ENCODE assay signal across 17 cellular contexts in genomic region chr5:178067705-178068104, GRCh38. TPM values are rescaled to one million over a fixed set of nuclear protein-coding genes. Genes with fewer than 3 reads are reported as not detected.
A peak's percentile ranks its signal among the peaks of the same experiment; 100 is the strongest.
DNase-seq lines count a peak whose midpoint lies in the region; ATAC-seq and TF ChIP-seq lines count a peak whose summit lies in the region.
"Had no signal": no experiment of that assay in that cellular context is flagged by ENCODE, and none has a peak within 500 bp of the region (broad histone marks: within the 10 kb centered on the region; RNA-seq: fewer than 3 reads in every experiment).

No MANE protein-coding gene starts in this region.

- H3K4me2 ChIP-seq in neural progenitor cell: no peak overlapping the region

- H3K9me3 ChIP-seq in neural progenitor cell (ENCODE audit: low read depth) (no peaks in the 10 kb centered on the region), left ventricle myocardium inferior (replicated peaks) (no peaks in the 10 kb centered on the region)
- H3K9me3 ChIP-seq: SJSA1 had no signal

- DNase-seq in DMS 273 (lab: John Stamatoyannopoulos, UW; ENCODE audit: unreplicated experiment): peak; percentile 50
- no peak for DNase-seq in DMS 273 treated with DMSO at 0.1 percent for 48 hours (lab: John Stamatoyannopoulos, UW)
- DNase-seq in HEK293T (ENCODE audit: extremely low spot score): no peak
- DNase-seq in neural progenitor cell (ENCODE audit: low spot score): no peak
- no peak for DNase-seq in activated naive CD4-positive, alpha-beta T cell treated with anti-CD3 and anti-CD28 coated beads, Interleukin-2, amount 50 U/mL, for 72 hours (ENCODE audit: low spot score in 2 of 2)
- DNase-seq in left ventricle myocardium inferior: no peak
- DNase-seq: AML-193; CD4-positive, CD25-positive, alpha-beta regulatory T cell; HFFc6; PC-3; SW 1271 had no signal

- ATAC-seq in GM19463 (IDR thresholded peaks at IDR 0.05; ENCODE audit: unreplicated experiment): no peak
- no peak for ATAC-seq in activated naive CD4-positive, alpha-beta T cell treated with anti-CD3 and anti-CD28 coated beads, Interleukin-2, amount 50 U/mL, for 72 hours
- ATAC-seq: K562, PC-3 had no signal

- peak overlapping the region in 3 of 5 experiments; percentile 45 to 69 (median 59) for H3K27ac Mint-ChIP-seq in brain
- H3K27ac Mint-ChIP-seq in neural progenitor cell: peak overlapping the region; percentile 26
- H3K27ac Mint-ChIP-seq in activated naive CD4-positive, alpha-beta T cell treated with anti-CD3 and anti-CD28 coated beads, Interleukin-2, amount 50 U/mL, for 72 hours: no peak overlapping the region
- H3K27ac Mint-ChIP-seq: CD4-positive, CD25-positive, alpha-beta regulatory T cell; HFFc6 had no signal

- H3K4me1 ChIP-seq in neural progenitor cell: peaks cover 8% of the 10 kb centered on the region
- no peaks in the 10 kb centered on the region for H3K4me1 ChIP-seq in left ventricle myocardium inferior
- H3K4me1 ChIP-seq: SJSA1 had no signal

- H3K9ac ChIP-seq in neural progenitor cell: no peak overlapping the region

- no peaks in the 10 kb centered on the region for H3K79me2 ChIP-seq in neural progenitor cell (ENCODE audit: low read depth)

- POLR2A ChIA-PET in HEK293T (lab: Yijun Ruan, JAX): no interaction called here

- CTCF ChIA-PET in HEK293T (lab: Yijun Ruan, JAX): interaction anchor here (0.6 to 1.0 kb wide), 3 partner anchors 8 to 578 kb away, joined by 3 to 4 read pairs (median 3); no protein-coding TSS in a partner anchor

- no peak for TF ChIP-seq CTCF in brain (conservative IDR thresholded peaks at IDR 0.05)
- TF ChIP-seq CTCF in neural progenitor cell (IDR thresholded peaks at IDR 0.05): no peak
- no peak for TF ChIP-seq CTCF in left ventricle myocardium inferior (IDR thresholded peaks at IDR 0.05; ENCODE audit: borderline replicate concordance)

- no peaks in the 10 kb centered on the region for H3K36me3 ChIP-seq in neural progenitor cell
- H3K36me3 ChIP-seq in left ventricle myocardium inferior: no peaks in the 10 kb centered on the region
- H3K36me3 ChIP-seq: SJSA1 had no signal

- H3F3A ChIP-seq in neural progenitor cell (ENCODE audit: low read depth): peaks cover 4% of the 10 kb centered on the region

- H3K27me3 ChIP-seq in neural progenitor cell: no peaks in the 10 kb centered on the region
- peaks cover 62% of the 10 kb centered on the region for H3K27me3 ChIP-seq in left ventricle myocardium inferior (ENCODE audit: low read depth)

- intact Hi-C loops in left ventricle myocardium inferior (cut with micrococcal nuclease): no loop called here

- no peak overlapping the region for H2AFZ ChIP-seq in neural progenitor cell (replicated peaks)

- no peaks in the 10 kb centered on the region for H3K36me3 Mint-ChIP-seq in brain
- H3K36me3 Mint-ChIP-seq in neural progenitor cell: no peaks in the 10 kb centered on the region
- H3K36me3 Mint-ChIP-seq in activated naive CD4-positive, alpha-beta T cell treated with anti-CD3 and anti-CD28 coated beads, Interleukin-2, amount 50 U/mL, for 72 hours: no peaks in the 10 kb centered on the region
- H3K36me3 Mint-ChIP-seq: CD4-positive, CD25-positive, alpha-beta regulatory T cell had no signal

- H3K4me3 Mint-ChIP-seq in brain (no peak overlapping the region), neural progenitor cell (no peak overlapping the region)
- H3K4me3 Mint-ChIP-seq: CD4-positive, CD25-positive, alpha-beta regulatory T cell; HFFc6 had no signal

- H3K9me3 Mint-ChIP-seq in brain (no peaks in the 10 kb centered on the region), neural progenitor cell (no peaks in the 10 kb centered on the region)
- H3K9me3 Mint-ChIP-seq in activated naive CD4-positive, alpha-beta T cell treated with anti-CD3 and anti-CD28 coated beads, Interleukin-2, amount 50 U/mL, for 72 hours: no peaks in the 10 kb centered on the region
- H3K9me3 Mint-ChIP-seq: CD4-positive, CD25-positive, alpha-beta regulatory T cell; HFFc6 had no signal

- H3K27me3 Mint-ChIP-seq in brain (peaks cover 21% of the 10 kb centered on the region), neural progenitor cell (ENCODE audit: insufficient read depth, low read depth) (peaks cover 5% of the 10 kb centered on the region)

- H4K20me1 ChIP-seq in neural progenitor cell (ENCODE audit: low read depth): no peaks in the 10 kb centered on the region

- peaks cover 10% of the 10 kb centered on the region for H3K4me1 Mint-ChIP-seq in brain
- H3K4me1 Mint-ChIP-seq in neural progenitor cell: peaks cover 6% of the 10 kb centered on the region

- H3K27ac ChIP-seq in neural progenitor cell: no peak overlapping the region
- no peak overlapping the region for H3K27ac ChIP-seq in left ventricle myocardium inferior (replicated peaks)
- H3K27ac ChIP-seq: 22Rv1, RWPE1, SJSA1 had no signal

- H3K4me3 ChIP-seq in neural progenitor cell (no peak overlapping the region), left ventricle myocardium inferior (no peak overlapping the region)
- H3K4me3 ChIP-seq: K562, SJSA1 had no signal

TF ChIP-seq in HEK293T, 16 proteins besides CTCF, POLR2A, EP300 and RAD21:
- TF ChIP-seq LEF1 (IDR thresholded peaks at IDR 0.05; ENCODE audit: borderline replicate concordance) (no peak), ARNT (IDR thresholded peaks at IDR 0.05) (no peak), SUZ12 (IDR thresholded peaks at IDR 0.05) (no peak), FOXA1 (IDR thresholded peaks at IDR 0.05) (no peak), BHLHE40 (IDR thresholded peaks at IDR 0.05; ENCODE audit: borderline replicate concordance) (no peak), PKNOX1 (IDR thresholded peaks at IDR 0.05) (peak; percentile 88), HDGF (IDR thresholded peaks at IDR 0.05; ENCODE audit: borderline replicate concordance) (no peak), ZNF384 (IDR thresholded peaks at IDR 0.05) (peak; percentile 94), FOXK2 (IDR thresholded peaks at IDR 0.05) (no peak), FOXM1 (IDR thresholded peaks at IDR 0.05; ENCODE audit: borderline replicate concordance) (no peak), SP1 (IDR thresholded peaks at IDR 0.05) (no peak), TARDBP (IDR thresholded peaks at IDR 0.05) (no peak), CTBP1 (IDR thresholded peaks at IDR 0.05; ENCODE audit: borderline replicate concordance) (no peak), ELF4 (IDR thresholded peaks at IDR 0.05) (no peak), NFRKB (IDR thresholded peaks at IDR 0.05) (no peak)

RNA-seq across cellular contexts. Expression of gene N4BP3, which starts 45.6 kb away (rescaled TPM):
- 8.8 TPM for polyA plus RNA-seq in brain (ENCODE audit: insufficient read depth, low read depth, low replicate concordance)
- total RNA-seq in neural progenitor cell (ENCODE audit: low replicate concordance): 4.1 and 12.8 TPM in 2 replicates
- total RNA-seq in activated naive CD4-positive, alpha-beta T cell treated with anti-CD3 and anti-CD28 coated beads, Interleukin-2, amount 50 U/mL, for 72 hours: 1 to 10 TPM in 1 of 2 donors, under 1 TPM in 1; 0.80 to 5.7 TPM
- total RNA-seq in left ventricle myocardium inferior: 1.8 TPM

Comparison
In these comparisons a context has a peak if more than half of its experiments do, and no peak if none do; other contexts are left out.
1. H3K27ac Mint-ChIP-seq: peak in brain (3 of 5) and neural progenitor cell (single experiment); none in activated naive CD4-positive, alpha-beta T cell treated with anti-CD3 and anti-CD28 coated beads, Interleukin-2, amount 50 U/mL, for 72 hours (0 of 2).